ENCODE assay signal across 8 cellular contexts in the genomic region with DNA sequence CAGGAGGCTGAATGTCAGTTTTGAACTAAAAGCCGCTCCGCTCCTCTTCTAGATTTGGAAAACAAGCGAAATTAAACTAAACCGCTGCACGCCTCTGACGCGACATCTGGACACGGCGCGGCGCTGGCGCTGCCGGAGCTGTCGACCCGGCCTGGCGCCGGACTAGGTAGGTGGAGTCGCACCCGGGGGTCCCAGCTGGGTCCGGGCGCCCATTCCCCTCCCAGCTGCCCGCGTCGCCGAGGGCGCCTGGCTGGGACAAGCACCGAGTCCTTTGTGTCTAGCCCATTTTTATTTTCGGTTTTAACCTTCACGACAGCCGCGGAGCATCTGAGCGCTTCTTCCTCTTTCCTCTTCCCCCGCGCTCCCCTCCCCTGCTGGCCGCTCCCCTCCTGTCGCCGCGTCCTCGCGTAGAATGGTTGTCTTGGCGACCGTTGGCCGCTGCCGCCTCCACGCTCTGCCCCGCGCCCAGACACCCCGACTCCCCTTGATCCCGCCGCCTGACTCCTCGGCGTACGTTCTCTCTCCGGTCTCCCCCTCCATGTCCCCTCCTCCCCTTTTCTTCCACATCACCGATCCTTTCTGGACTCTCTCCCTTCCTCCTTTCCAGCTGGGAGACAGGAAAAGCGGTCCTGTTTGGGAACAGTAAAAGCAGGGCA. TPM values are rescaled to one million over a fixed set of nuclear protein-coding genes. Genes with fewer than 3 reads are reported as not detected.
DNase-seq lines count a peak whose midpoint lies in the region; ATAC-seq and TF ChIP-seq lines count a peak whose summit lies in the region.

No MANE protein-coding gene starts in this region.

- peak overlapping the region; percentile 95 for H3K4me3 Mint-ChIP-seq in glutamatergic neuron (ENCODE audit: unreplicated experiment)

- no peak overlapping the region for H3K27ac Mint-ChIP-seq in glutamatergic neuron (ENCODE audit: unreplicated experiment)

- no peaks in the 10 kb centered on the region for H3K36me3 Mint-ChIP-seq in glutamatergic neuron (ENCODE audit: unreplicated experiment)

- H3K27me3 Mint-ChIP-seq in glutamatergic neuron (ENCODE audit: unreplicated experiment): peaks cover 22% of the 10 kb centered on the region

- intact Hi-C loops in vagina (cut with DNase I): no loop called here

- TF ChIP-seq POLR2A in Peyer's patch (IDR thresholded peaks at IDR 0.05): peak; percentile 29 to 40
- TF ChIP-seq POLR2A in vagina (IDR thresholded peaks at IDR 0.05): no peak

- H3K4me3 ChIP-seq in HL-60 (replicated peaks; ENCODE audit: insufficient read depth, low read length): peak overlapping the region; percentile 68
- H3K4me3 ChIP-seq in Peyer's patch: peak overlapping the region; percentile 79 to 84 (median 82)
- peak overlapping the region; percentile 94 for H3K4me3 ChIP-seq in osteoblast (ENCODE audit: insufficient read depth, low read length)
- H3K4me3 ChIP-seq in vagina: peak overlapping the region; percentile 72 to 84

- H3K4me1 ChIP-seq in Peyer's patch (peaks cover 0 to 10% (median 0%) of the 10 kb centered on the region in 4 donors), osteoblast (ENCODE audit: insufficient read depth, low read length) (peaks cover 23% of the 10 kb centered on the region), vagina (peaks cover 11% of the 10 kb centered on the region)

- H3K9me3 Mint-ChIP-seq in glutamatergic neuron (ENCODE audit: unreplicated experiment): peaks cover 3% of the 10 kb centered on the region

- peak; percentile 83 for ATAC-seq in GM21381 (IDR thresholded peaks at IDR 0.05; ENCODE audit: unreplicated experiment)

- H3K27ac ChIP-seq in HL-60 (replicated peaks) (peak overlapping the region; percentile 98), Peyer's patch (peak overlapping the region; percentile 87 to 93 (median 89)), osteoblast (ENCODE audit: low read depth, low read length) (peak overlapping the region; percentile 84), vagina (peak overlapping the region; percentile 79)

- peak; percentile 89 for DNase-seq in DMS53 (lab: John Stamatoyannopoulos, UW)
- DNase-seq in HL-60 (ENCODE audit: low read depth in 1 of 2, low spot score in 1 of 2): peak in 1 of 2 experiments; percentile 88
- DNase-seq in Peyer's patch: peak; percentile 85 to 93 (median 87)
- peak; percentile 63 for DNase-seq in activated gamma-delta T cell treated with Interleukin-2 at 50 U/mL for 16 hours
- DNase-seq in glutamatergic neuron: peak; percentile 68
- peak; percentile 92 for DNase-seq in osteoblast (ENCODE audit: insufficient read length, low spot score, missing footprints)
- DNase-seq in vagina (ENCODE audit: extremely low spot score in 2 of 2): no peak

- no peaks in the 10 kb centered on the region for H3K27me3 ChIP-seq in HL-60 (ENCODE audit: insufficient read depth, poor library complexity, severe bottlenecking)
- H3K27me3 ChIP-seq in Peyer's patch: no peaks in the 10 kb centered on the region
- no peaks in the 10 kb centered on the region for H3K27me3 ChIP-seq in osteoblast (ENCODE audit: insufficient read depth, low read length)
- no peaks in the 10 kb centered on the region for H3K27me3 ChIP-seq in vagina

- H3K36me3 ChIP-seq in Peyer's patch: no peaks in the 10 kb centered on the region
- no peaks in the 10 kb centered on the region for H3K36me3 ChIP-seq in osteoblast (ENCODE audit: insufficient read depth, low read length)
- no peaks in the 10 kb centered on the region for H3K36me3 ChIP-seq in vagina

- H3K4me1 Mint-ChIP-seq in glutamatergic neuron (ENCODE audit: low read depth, unreplicated experiment): no peaks in the 10 kb centered on the region

- H4K20me1 ChIP-seq in osteoblast (ENCODE audit: insufficient read depth, low read length): no peaks in the 10 kb centered on the region

- H3K4me2 ChIP-seq in osteoblast (ENCODE audit: insufficient read depth, low read length): peak overlapping the region; percentile 78

- peaks cover 45% of the 10 kb centered on the region for H3K79me2 ChIP-seq in osteoblast (ENCODE audit: insufficient read depth, low read length)

- no peak for TF ChIP-seq CTCF in HL-60 (IDR thresholded peaks at IDR 0.05; ENCODE audit: insufficient read depth, low read length)
- no peak for TF ChIP-seq CTCF in Peyer's patch (IDR thresholded peaks at IDR 0.05)
- no peak for TF ChIP-seq CTCF in glutamatergic neuron (IDR thresholded peaks at IDR 0.05; ENCODE audit: partially characterized antibody, unreplicated experiment)
- TF ChIP-seq CTCF in osteoblast (IDR thresholded peaks at IDR 0.05; ENCODE audit: extremely low read depth, low read depth, low read length): no peak
- no peak for TF ChIP-seq CTCF in vagina (IDR thresholded peaks at IDR 0.05)

- peak overlapping the region; percentile 96 for H2AFZ ChIP-seq in osteoblast (ENCODE audit: low read length)

- H3K9me3 ChIP-seq in Peyer's patch (no peaks in the 10 kb centered on the region), osteoblast (ENCODE audit: low read depth, low read length) (no peaks in the 10 kb centered on the region), vagina (no peaks in the 10 kb centered on the region)

RNA-seq across cellular contexts. Expression of a gene that starts 0.5 kb away (rescaled TPM):
- 100 to 1,000 TPM in 1 of 4 donors, 10 to 100 TPM in 3; 22.7 to 129 (median 52.0) TPM for total RNA-seq in Peyer's patch
- not detected for total RNA-seq in glutamatergic neuron (ENCODE audit: unreplicated experiment)
- 15.2 and 16.5 TPM in 2 replicates for total RNA-seq in osteoblast
- total RNA-seq in vagina: 5.9 TPM

RNA-seq across cellular contexts. Expression of a gene that starts 0.9 kb away (rescaled TPM):
- 10 to 100 TPM in 3 of 4 donors, not detected in 1; 12.9 to 37.1 (median 20.8) TPM for total RNA-seq in Peyer's patch
- not detected for total RNA-seq in glutamatergic neuron (ENCODE audit: unreplicated experiment)
- 32.1 and 37.6 TPM in 2 replicates for total RNA-seq in osteoblast
- 25.8 TPM for total RNA-seq in vagina

RNA-seq across cellular contexts. Expression of a gene that starts 14.0 kb away (rescaled TPM):
- 100 to 1,000 TPM in 3 of 4 donors, 10 to 100 TPM in 1; 15.7 to 375 (median 228) TPM for total RNA-seq in Peyer's patch
- 0.93 TPM for total RNA-seq in glutamatergic neuron (ENCODE audit: unreplicated experiment)
- total RNA-seq in osteoblast: 50.7 and 51.9 TPM in 2 replicates
- total RNA-seq in vagina: 67.0 TPM

Comparison
In these comparisons a context has a peak if more than half of its experiments do, and no peak if none do; other contexts are left out.
1. DNase-seq: peak in DMS53 (single experiment), Peyer's patch (3 of 3), activated gamma-delta T cell treated with Interleukin-2 at 50 U/mL for 16 hours (single experiment), glutamatergic neuron (single experiment) and osteoblast (single experiment); none in vagina (0 of 2).
2. POLR2A ChIP-seq: peak in Peyer's patch (2 of 2); none in vagina (0 of 2).
3. Peak in every context shown above with its lines, with median percentiles within 50 percentile points of each other: H3K27ac ChIP-seq and H3K4me3 ChIP-seq.